ENCODE assay signal across 13 cellular contexts in the genomic region with DNA sequence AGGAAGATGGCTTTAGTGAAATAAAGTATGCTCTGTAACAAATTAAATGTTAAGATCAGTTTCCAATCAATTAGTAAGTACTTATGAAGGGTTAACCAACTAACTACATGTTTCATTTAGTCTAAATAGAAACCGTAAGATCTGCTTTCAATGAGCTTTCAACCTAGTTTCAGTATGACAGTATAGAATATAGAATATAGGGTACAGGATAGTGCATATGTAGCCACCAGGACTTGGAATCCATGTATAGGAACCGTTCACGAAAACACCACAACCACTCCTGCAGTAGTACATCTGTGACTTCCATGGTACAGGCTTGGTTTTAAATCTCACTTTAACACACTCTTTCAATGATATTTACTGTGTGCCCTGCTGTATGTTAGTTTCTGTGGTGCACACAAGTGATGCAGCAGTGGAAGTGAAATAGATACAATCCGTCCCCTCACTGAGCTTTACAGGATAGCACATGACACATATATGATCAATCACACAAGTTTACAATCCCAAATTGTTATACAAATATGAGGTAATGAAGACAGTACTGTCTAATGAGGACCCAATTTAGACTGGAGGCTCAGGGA.
DNase-seq lines count a peak whose midpoint lies in the region; ATAC-seq, FAIRE-seq and TF ChIP-seq lines count a peak whose summit lies in the region.
"Had no signal": no experiment of that assay in that cellular context is flagged by ENCODE, and none has a peak within 500 bp of the region (broad histone marks: within the 10 kb centered on the region; RNA-seq: fewer than 3 reads in every experiment).

No MANE protein-coding gene starts in this region.

- TF ChIP-seq CTCF in ovary (IDR thresholded peaks at IDR 0.05) (no peak), Caco-2 (IDR thresholded peaks at IDR 0.05; ENCODE audit: insufficient read depth in 1 of 2, low read depth in 1 of 2, low read length in 1 of 2, severe bottlenecking in 1 of 2, unreplicated experiment in 1 of 2) (no peak)

- H3K27me3 Mint-ChIP-seq in activated T-helper 2 cell treated with anti-CD3 and anti-CD28 coated beads, Interferon-gamma antibody, Interleukin-2, Interleukin-4, amounts not matched to agents 10 μg/mL and 5 μg/mL and 100 μg/mL, durations not matched to agents 14 hours and 24 hours and 36 hours (ENCODE audit: low read depth), result no peaks in the 10 kb centered on the region
- no peaks in the 10 kb centered on the region for H3K27me3 Mint-ChIP-seq in Caco-2 (ENCODE audit: insufficient read depth, unreplicated experiment)
- H3K27me3 Mint-ChIP-seq: effector memory CD8-positive, alpha-beta T cell had no signal

- WGBS in ovary, 3 donors, result 93 to 98% (median 96%) methylated on average over 4 of the region's 4 CpGs

- no peaks in the 10 kb centered on the region for H3K36me3 ChIP-seq in ovary
- no peaks in the 10 kb centered on the region for H3K36me3 ChIP-seq in Caco-2 (ENCODE audit: control insufficient read depth, insufficient read depth, low read length)

- H3K4me3 ChIP-seq in ovary (no peak overlapping the region), Caco-2 (ENCODE audit: low read depth, low read length) (no peak overlapping the region)

- H3K27me3 ChIP-seq in ovary (no peaks in the 10 kb centered on the region), Caco-2 (replicated peaks; ENCODE audit: control insufficient read depth, insufficient read depth, low read length) (no peaks in the 10 kb centered on the region)

- H3K4me3 Mint-ChIP-seq in activated T-helper 2 cell treated with anti-CD3 and anti-CD28 coated beads, Interferon-gamma antibody, Interleukin-2, Interleukin-4, amounts not matched to agents 10 μg/mL and 5 μg/mL and 100 μg/mL, durations not matched to agents 14 hours and 24 hours and 36 hours (ENCODE audit: low read depth), result no peak overlapping the region
- H3K4me3 Mint-ChIP-seq in Caco-2 (ENCODE audit: unreplicated experiment), result no peak overlapping the region
- H3K4me3 Mint-ChIP-seq: effector memory CD8-positive, alpha-beta T cell; T-helper 2 cell treated with Interferon-gamma antibody and Interleukin-4, amounts not matched to agents 5 μg/mL and 100 μg/mL, for 36 hours had no signal

- H3K4me1 ChIP-seq in ovary (ENCODE audit: insufficient read depth) (no peaks in the 10 kb centered on the region), Caco-2 (no peaks in the 10 kb centered on the region)

- TF ChIP-seq POLR2A in GM12892 (IDR thresholded peaks at IDR 0.05; ENCODE audit: low read depth, low read length) (no peak), ovary (IDR thresholded peaks at IDR 0.05) (no peak)

- no peak for TF ChIP-seq EP300 in ovary (IDR thresholded peaks at IDR 0.05)

- no peak for DNase-seq in GM12892 (ENCODE audit: insufficient read length)
- no peak for DNase-seq in HPDE6-E6E7 (ENCODE audit: extremely low spot score)
- no peak for DNase-seq in activated T-helper 2 cell treated with anti-CD3 and anti-CD28 coated beads, Interferon-gamma antibody, Interleukin-2, Interleukin-4, amounts not matched to agents 10 μg/mL and 5 μg/mL and 100 μg/mL, durations not matched to agents 14 hours and 24 hours and 36 hours (ENCODE audit: low spot score)
- DNase-seq in ovary, result no peak
- DNase-seq in Caco-2, result no peak
- DNase-seq: aorta; effector memory CD8-positive, alpha-beta T cell; hypothalamus; NCI-H2081 treated with DMSO at 0.1 percent for 48 hours had no signal

- no peak overlapping the region for H3K27ac ChIP-seq in ovary

- intact Hi-C loops in activated T-helper 2 cell treated with anti-CD3 and anti-CD28 coated beads, Interferon-gamma antibody, Interleukin-2, Interleukin-4, amounts not matched to agents 10 μg/mL and 5 μg/mL and 100 μg/mL, durations not matched to agents 14 hours and 24 hours and 36 hours (cut with micrococcal nuclease), result no loop called here
- intact Hi-C loops in ovary (cut with DNase I), result no loop called here
- intact Hi-C loops in Caco-2 (cut with micrococcal nuclease; ENCODE audit: unreplicated experiment), result no loop called here

- H3K9me3 ChIP-seq in ovary (no peaks in the 10 kb centered on the region), Caco-2 (no peaks in the 10 kb centered on the region)

- POLR2A ChIA-PET in Caco-2 (lab: Charles Lee), result no interaction called here

- no peak overlapping the region for H3K27ac Mint-ChIP-seq in activated T-helper 2 cell treated with anti-CD3 and anti-CD28 coated beads, Interferon-gamma antibody, Interleukin-2, Interleukin-4, amounts not matched to agents 10 μg/mL and 5 μg/mL and 100 μg/mL, durations not matched to agents 14 hours and 24 hours and 36 hours
- H3K27ac Mint-ChIP-seq in Caco-2 (ENCODE audit: unreplicated experiment), result no peak overlapping the region
- H3K27ac Mint-ChIP-seq: effector memory CD8-positive, alpha-beta T cell; T-helper 2 cell treated with Interferon-gamma antibody and Interleukin-4, amounts not matched to agents 5 μg/mL and 100 μg/mL, for 36 hours had no signal

- ATAC-seq in GM19463 (IDR thresholded peaks at IDR 0.05; ENCODE audit: unreplicated experiment) (peak; percentile 64), HG02885 (IDR thresholded peaks at IDR 0.05; ENCODE audit: poor library complexity, unreplicated experiment) (peak; percentile 83), HG03565 (IDR thresholded peaks at IDR 0.05; ENCODE audit: unreplicated experiment) (peak; percentile 61)
- ATAC-seq: effector memory CD8-positive, alpha-beta T cell had no signal

- CTCF ChIA-PET in Caco-2 (lab: Charles Lee), result no interaction called here

- FAIRE-seq in GM12892 (lab: Jason Lieb, UNC), result peak; percentile 53

- no TSS peak for BruUV-seq in Caco-2 (replicated peaks; lab: Mats Ljungman, UMichigan)

- H3K4me1 Mint-ChIP-seq in activated T-helper 2 cell treated with anti-CD3 and anti-CD28 coated beads, Interferon-gamma antibody, Interleukin-2, Interleukin-4, amounts not matched to agents 10 μg/mL and 5 μg/mL and 100 μg/mL, durations not matched to agents 14 hours and 24 hours and 36 hours (ENCODE audit: low read depth), result no peaks in the 10 kb centered on the region
- no peaks in the 10 kb centered on the region for H3K4me1 Mint-ChIP-seq in Caco-2 (ENCODE audit: low read depth, unreplicated experiment)

- no peaks in the 10 kb centered on the region for H3K9me3 Mint-ChIP-seq in activated T-helper 2 cell treated with anti-CD3 and anti-CD28 coated beads, Interferon-gamma antibody, Interleukin-2, Interleukin-4, amounts not matched to agents 10 μg/mL and 5 μg/mL and 100 μg/mL, durations not matched to agents 14 hours and 24 hours and 36 hours
- H3K9me3 Mint-ChIP-seq in Caco-2 (ENCODE audit: unreplicated experiment), result peaks cover 10% of the 10 kb centered on the region
- H3K9me3 Mint-ChIP-seq: T-helper 2 cell treated with Interferon-gamma antibody and Interleukin-4, amounts not matched to agents 5 μg/mL and 100 μg/mL, for 36 hours had no signal

- H3K36me3 Mint-ChIP-seq in activated T-helper 2 cell treated with anti-CD3 and anti-CD28 coated beads, Interferon-gamma antibody, Interleukin-2, Interleukin-4, amounts not matched to agents 10 μg/mL and 5 μg/mL and 100 μg/mL, durations not matched to agents 14 hours and 24 hours and 36 hours (ENCODE audit: low read depth), result no peaks in the 10 kb centered on the region
- H3K36me3 Mint-ChIP-seq in Caco-2 (ENCODE audit: insufficient read depth, unreplicated experiment), result no peaks in the 10 kb centered on the region
